27 cellular contexts compared by ENCODE assay signal in the genomic region with DNA sequence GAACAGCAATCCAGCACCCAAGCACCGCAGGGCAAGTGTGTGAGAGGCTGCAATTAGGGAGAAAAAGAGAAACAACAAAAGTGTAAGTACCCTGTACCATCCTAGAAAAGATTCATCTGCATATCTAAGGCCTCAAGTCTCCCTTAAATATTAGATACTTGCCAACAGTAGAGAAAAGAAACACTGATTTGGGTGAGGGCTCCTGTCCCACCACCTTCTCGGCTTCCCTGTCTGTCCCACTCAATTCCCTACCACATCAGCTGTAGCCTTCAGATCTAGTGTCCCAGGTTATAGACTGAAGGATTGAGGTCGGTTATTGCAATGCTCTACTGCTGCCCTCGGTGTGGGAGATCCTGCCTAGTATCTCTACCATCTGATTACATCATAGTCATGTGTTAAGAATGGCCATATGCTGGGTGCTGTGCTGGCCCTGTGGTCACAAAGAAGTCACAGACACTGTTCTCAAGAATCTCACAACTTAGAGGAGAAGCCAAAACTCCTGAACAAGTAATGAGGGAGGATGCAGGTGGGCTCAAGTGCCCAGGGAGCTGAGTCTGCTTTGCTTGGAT. TPM values are rescaled to one million over a fixed set of nuclear protein-coding genes. Genes with fewer than 3 reads are reported as not detected.
DNase-seq lines count a peak whose midpoint lies in the region; ATAC-seq and TF ChIP-seq lines count a peak whose summit lies in the region.
"Had no signal": no experiment of that assay in that cellular context is flagged by ENCODE, and none has a peak within 500 bp of the region (broad histone marks: within the 10 kb centered on the region; RNA-seq: fewer than 3 reads in every experiment).

No MANE protein-coding gene starts in this region.

- CTCF ChIA-PET in HEK293 (lab: Yijun Ruan, JAX), result interaction anchor here (0.7 to 8.1 kb wide), 7 partner anchors 21 to 185 kb away, joined by 3 to 46 read pairs (median 21); no protein-coding TSS in a partner anchor

- TF ChIP-seq CTCF in HEK293 (tag by site-specific recombination; IDR thresholded peaks at IDR 0.05) (no peak), WERI-Rb-1 (IDR thresholded peaks at IDR 0.05; ENCODE audit: low read depth, low read length) (no peak), suprapubic skin (IDR thresholded peaks at IDR 0.05) (no peak)

- WGBS in suprapubic skin, result 45% methylated on average over 4 of the region's 4 CpGs

- peak; percentile 11 for DNase-seq in NK-92 treated with Interleukin-12 subunit alpha and Interleukin-12 subunit beta, amount 100 ng/mL, for 24 hours (lab: John Stamatoyannopoulos, UW)
- DNase-seq in NK-92 (lab: John Stamatoyannopoulos, UW; ENCODE audit: unreplicated experiment) (no peak), WERI-Rb-1 (peak; percentile 64), retina (peak; percentile 66), suprapubic skin (ENCODE audit: low spot score in 2 of 2) (no peak)
- DNase-seq in activated CD4-positive, alpha-beta T cell treated with anti-CD3 and anti-CD28 coated beads for 1 hour, result no peak
- DNase-seq: ACHN; activated CD4-positive, alpha-beta T cell treated with anti-CD3 and anti-CD28 coated beads, Interleukin-2, amount 10 ng/mL, durations not matched to agents 7 days and 5 days; activated naive CD8-positive, alpha-beta T cell treated with anti-CD3 and anti-CD28 coated beads, Interleukin-2, amount 50 U/mL, for 24 hours; activated T-cell treated with anti-CD3 and anti-CD28 coated beads, Interleukin-2, amount 50 U/mL, for 4 hours; DMS79; hypothalamus; midbrain; naive thymus-derived CD8-positive, alpha-beta T cell; NCI-H1092 treated with DMSO at 0.1 percent for 48 hours; NCI-H187; NCI-H2171; NCI-H524; stimulated activated CD4-positive, alpha-beta T cell treated with anti-CD3 and anti-CD28 coated beads, Interleukin-2, amount 100 ng/mL, for 48 hours had no signal

- H3K4me1 ChIP-seq in HEK293 (ENCODE audit: control insufficient read depth, insufficient read depth, low read length), result peaks cover 2% of the 10 kb centered on the region; the same call in 1 of the 2 replicates
- peaks cover 45% of the 10 kb centered on the region for H3K4me1 ChIP-seq in suprapubic skin

- H3K36me3 ChIP-seq in HEK293 (ENCODE audit: control insufficient read depth in 2 of 2, insufficient read depth in 1 of 2, low read length in 2 of 2) (no peaks in the 10 kb centered on the region), WERI-Rb-1 (peaks cover 64% of the 10 kb centered on the region), suprapubic skin (no peaks in the 10 kb centered on the region)
- H3K36me3 ChIP-seq: SJSA1 had no signal

- H3K4me3 ChIP-seq in HEK293 (ENCODE audit: low read depth, low read length) (no peak overlapping the region), WERI-Rb-1 (ENCODE audit: low read depth, low read length) (peak overlapping the region; percentile 68), suprapubic skin (no peak overlapping the region)
- H3K4me3 ChIP-seq: SJSA1 had no signal

- no peak for TF ChIP-seq POLR2A in suprapubic skin (IDR thresholded peaks at IDR 0.05)

- ATAC-seq in activated CD4-positive, CD25-positive, alpha-beta regulatory T cell treated with anti-CD3 and anti-CD28 coated beads, Interleukin-2, amount 50 U/mL, for 24 hours, result no peak
- ATAC-seq: activated naive CD8-positive, alpha-beta T cell treated with anti-CD3 and anti-CD28 coated beads, Interleukin-2, amount 50 U/mL, for 24 hours; activated T-cell treated with anti-CD3 and anti-CD28 coated beads, Interleukin-2, amount 50 U/mL, for 4 hours; naive thymus-derived CD8-positive, alpha-beta T cell had no signal

- H3K9me3 ChIP-seq in HEK293 (ENCODE audit: control insufficient read depth, insufficient read depth, low read depth, low read length) (no peaks in the 10 kb centered on the region), WERI-Rb-1 (ENCODE audit: severe bottlenecking) (no peaks in the 10 kb centered on the region), suprapubic skin (no peaks in the 10 kb centered on the region)

- POLR2A ChIA-PET in HEK293 (lab: Yijun Ruan, JAX), result no interaction called here

- H3K27ac ChIP-seq in HEK293 (ENCODE audit: extremely low read depth, low read depth, low read length), result no peak overlapping the region
- peak overlapping the region; percentile 92 for H3K27ac ChIP-seq in WERI-Rb-1
- no peak overlapping the region for H3K27ac ChIP-seq in suprapubic skin
- H3K27ac ChIP-seq: HL-60, SJSA1 had no signal

- H3K27me3 ChIP-seq in WERI-Rb-1 (ENCODE audit: insufficient read depth, low read depth, severe bottlenecking) (no peaks in the 10 kb centered on the region), suprapubic skin (peaks cover 100% of the 10 kb centered on the region)

- TF ChIP-seq EP300 in suprapubic skin (IDR thresholded peaks at IDR 0.05), result no peak

TF ChIP-seq in HEK293, 187 proteins besides CTCF, POLR2A, EP300 and RAD21:
- TF ChIP-seq ZNF211 (tag by site-specific recombination; IDR thresholded peaks at IDR 0.05; ENCODE audit: low read depth) (no peak), SETDB1 (IDR thresholded peaks at IDR 0.05; ENCODE audit: insufficient read length, low read length) (peak; percentile 36), ZNF501 (tag by site-specific recombination; IDR thresholded peaks at IDR 0.05) (no peak), ZNF366 (tag by site-specific recombination; conservative IDR thresholded peaks at IDR 0.05) (peak; percentile 46), ZNF629 (tag by site-specific recombination; IDR thresholded peaks at IDR 0.05) (0 out of 2 replicates have a peak, but pooled peaks have one; percentile 14), ATF2 (tag by site-specific recombination; IDR thresholded peaks at IDR 0.05; ENCODE audit: low read depth) (peak; percentile 45; the same call in 1 of the 2 replicates)

RNA-seq across cellular contexts. Expression of gene RAX, which starts 2.5 kb away (rescaled TPM):
- under 1 TPM in 1 of 4 donors, not detected in 3; 0.18 TPM for total RNA-seq in suprapubic skin
- total RNA-seq: activated CD4-positive, alpha-beta T cell treated with anti-CD3 and anti-CD28 coated beads, Interleukin-2, amount 10 ng/mL, durations not matched to agents 7 days and 5 days; activated T-cell treated with anti-CD3 and anti-CD28 coated beads, Interleukin-2, amount 50 U/mL, for 4 hours; endothelial cell of umbilical vein; LHCN-M2; naive thymus-derived CD8-positive, alpha-beta T cell; osteocyte; SJSA1 had no signal

RNA-seq across cellular contexts. Expression of gene CPLX4, which starts 47.7 kb away (rescaled TPM):
- total RNA-seq in suprapubic skin, result not detected
- total RNA-seq: activated CD4-positive, alpha-beta T cell treated with anti-CD3 and anti-CD28 coated beads, Interleukin-2, amount 10 ng/mL, durations not matched to agents 7 days and 5 days; activated T-cell treated with anti-CD3 and anti-CD28 coated beads, Interleukin-2, amount 50 U/mL, for 4 hours; endothelial cell of umbilical vein; LHCN-M2; lower leg skin; naive thymus-derived CD8-positive, alpha-beta T cell; osteocyte; SJSA1 had no signal

RNA-seq across cellular contexts. Expression of gene GRP, which starts 50.8 kb away (rescaled TPM):
- total RNA-seq in suprapubic skin, result not detected
- total RNA-seq: activated CD4-positive, alpha-beta T cell treated with anti-CD3 and anti-CD28 coated beads, Interleukin-2, amount 10 ng/mL, durations not matched to agents 7 days and 5 days; activated T-cell treated with anti-CD3 and anti-CD28 coated beads, Interleukin-2, amount 50 U/mL, for 4 hours; endothelial cell of umbilical vein; LHCN-M2; lower leg skin; naive thymus-derived CD8-positive, alpha-beta T cell; osteocyte; SJSA1 had no signal

Comparison
In these comparisons a context has a peak if more than half of its experiments do, and no peak if none do; other contexts are left out.
1. DNase-seq: peak in NK-92 treated with Interleukin-12 subunit alpha and Interleukin-12 subunit beta, amount 100 ng/mL, for 24 hours (single experiment), WERI-Rb-1 (single experiment) and retina (single experiment); none in NK-92 (single experiment), suprapubic skin (0 of 2) and activated CD4-positive, alpha-beta T cell treated with anti-CD3 and anti-CD28 coated beads for 1 hour (single experiment).